8 cellular contexts compared by ENCODE assay signal in genomic region chr7:47474937-47475879, GRCh38.
DNase-seq lines count a peak whose midpoint lies in the region; ATAC-seq, FAIRE-seq and TF ChIP-seq lines count a peak whose summit lies in the region.

No MANE protein-coding gene starts in this region.

- no peak overlapping the region for H3K4me3 Mint-ChIP-seq in osteocyte (ENCODE audit: unreplicated experiment)

- peaks cover 44% of the 10 kb centered on the region for H3K4me1 Mint-ChIP-seq in osteocyte (ENCODE audit: unreplicated experiment)

- no peaks in the 10 kb centered on the region for H3K36me3 Mint-ChIP-seq in osteocyte (ENCODE audit: unreplicated experiment)

- DNase-seq in NCI-H748 (lab: John Stamatoyannopoulos, UW; ENCODE audit: unreplicated experiment), result peak; percentile 35
- DNase-seq in NCI-H748 treated with DMSO at 0.1 percent for 48 hours (lab: John Stamatoyannopoulos, UW), result no peak
- DNase-seq in HPDE6-E6E7 (ENCODE audit: extremely low spot score), result peak; percentile 98
- peak; percentile 89 for DNase-seq in SKM-1 (lab: John Stamatoyannopoulos, UW; ENCODE audit: unreplicated experiment)
- DNase-seq in fibroblast of the aortic adventitia (ENCODE audit: low read depth), result peak; percentile 95
- peak; percentile 88 for DNase-seq in osteocyte (ENCODE audit: extremely low spot score, unreplicated experiment)
- DNase-seq in D721Med (ENCODE audit: insufficient read length, low spot score), result no peak

- no peak for FAIRE-seq in D721Med (lab: Jason Lieb, UNC)

- ATAC-seq in GM21576 (IDR thresholded peaks at IDR 0.05; ENCODE audit: unreplicated experiment), result peak; percentile 83

- H3K9me3 Mint-ChIP-seq in osteocyte (ENCODE audit: unreplicated experiment), result no peaks in the 10 kb centered on the region

- H3K27ac Mint-ChIP-seq in osteocyte (ENCODE audit: unreplicated experiment), result peak overlapping the region; percentile 58

- TF ChIP-seq CTCF in fibroblast of the aortic adventitia (IDR thresholded peaks at IDR 0.05; ENCODE audit: insufficient read depth, low read length) (peak; percentile 29), osteocyte (IDR thresholded peaks at IDR 0.05) (peak; percentile 28), D721Med (IDR thresholded peaks at IDR 0.05; ENCODE audit: insufficient read depth, missing control alignments) (no peak)

- H3K27me3 Mint-ChIP-seq in osteocyte (ENCODE audit: unreplicated experiment), result no peaks in the 10 kb centered on the region

- no peak overlapping the region for H3K4me3 ChIP-seq in fibroblast of the aortic adventitia (ENCODE audit: low read depth, low read length)

Comparison
In these comparisons a context has a peak if more than half of its experiments do, and no peak if none do; other contexts are left out.
1. DNase-seq: peak in NCI-H748 (single experiment), HPDE6-E6E7 (single experiment), SKM-1 (single experiment), fibroblast of the aortic adventitia (single experiment) and osteocyte (single experiment); none in NCI-H748 treated with DMSO at 0.1 percent for 48 hours (single experiment) and D721Med (single experiment).